Comparison of ENCODE assay signal across 14 cellular contexts in genomic region chr1:157551694-157552693, GRCh38. TPM values are rescaled to one million over a fixed set of nuclear protein-coding genes. Genes with fewer than 3 reads are reported as not detected.
A peak's percentile ranks its signal among the peaks of the same experiment; 100 is the strongest.
DNase-seq lines count a peak whose midpoint lies in the region; ATAC-seq, FAIRE-seq and TF ChIP-seq lines count a peak whose summit lies in the region.
"Had no signal": no experiment of that assay in that cellular context is flagged by ENCODE, and none has a peak within 500 bp of the region (broad histone marks: within the 10 kb centered on the region; RNA-seq: fewer than 3 reads in every experiment).

Gene FCRL5, minus strand, starts transcription at chr1:157552515. Its CDS starts 153 bp downstream, at chr1:157552362.

- peak within 1 kb of the TSS; percentile 75 for H3K9ac ChIP-seq in SU-DHL-6 (ENCODE audit: low read length)

- no peak within 1 kb of the TSS for H3K27ac Mint-ChIP-seq in activated CD8-positive, alpha-beta T cell treated with anti-CD3 and anti-CD28 coated beads, Interleukin-2, amount 10 ng/mL, durations not matched to agents 7 days and 5 days
- H3K27ac Mint-ChIP-seq in type B pancreatic cell, result no peak within 1 kb of the TSS
- H3K27ac Mint-ChIP-seq: immature natural killer cell had no signal

- H3K4me3 ChIP-seq in SU-DHL-6 (ENCODE audit: insufficient read depth, low read length, poor library complexity, severe bottlenecking), result peak within 1 kb of the TSS; percentile 78
- no peak within 1 kb of the TSS for H3K4me3 ChIP-seq in BE2C (ENCODE audit: low read depth, low read length)
- H3K4me3 ChIP-seq: body of pancreas had no signal

- peaks cover 11% of the 10 kb centered on the region; the same call in 1 of the 2 replicates for H3F3A ChIP-seq in SU-DHL-6 (ENCODE audit: insufficient read depth)

- peaks cover 6% of the 10 kb centered on the region; the same call in 1 of the 2 replicates for H3K79me2 ChIP-seq in SU-DHL-6 (ENCODE audit: insufficient read depth, low read length)

- CTCF ChIA-PET in activated CD8-positive, alpha-beta T cell treated with anti-CD3 and anti-CD28 coated beads, Interleukin-2, amount 10 ng/mL, durations not matched to agents 7 days and 5 days (lab: Charles Lee), result no interaction called here

- ATAC-seq in HG03064 (IDR thresholded peaks at IDR 0.05; ENCODE audit: low read depth, unreplicated experiment), result peak; percentile 82
- ATAC-seq in activated CD8-positive, alpha-beta T cell treated with anti-CD3 and anti-CD28 coated beads, Interleukin-2, amount 10 ng/mL, durations not matched to agents 7 days and 5 days, result no peak
- ATAC-seq: body of pancreas had no signal

- no peaks in the 10 kb centered on the region for H3K36me3 Mint-ChIP-seq in activated CD8-positive, alpha-beta T cell treated with anti-CD3 and anti-CD28 coated beads, Interleukin-2, amount 10 ng/mL, durations not matched to agents 7 days and 5 days (ENCODE audit: low read depth)
- no peaks in the 10 kb centered on the region for H3K36me3 Mint-ChIP-seq in type B pancreatic cell
- H3K36me3 Mint-ChIP-seq: immature natural killer cell had no signal

- DNase-seq in GM18507 (ENCODE audit: extremely low spot score, insufficient read length, low read depth) (no peak), GM20000 (ENCODE audit: low spot score) (peak; percentile 27), GF-D8 (lab: John Stamatoyannopoulos, UW) (no peak), BE2C (no peak), type B pancreatic cell (ENCODE audit: extremely low spot score, unreplicated experiment) (no peak)
- DNase-seq in activated CD8-positive, alpha-beta T cell treated with anti-CD3 and anti-CD28 coated beads, Interleukin-2, amount 10 ng/mL, durations not matched to agents 7 days and 5 days, result no peak
- DNase-seq: body of pancreas; immature natural killer cell; IMR-90; nucleus accumbens; stimulated activated CD4-positive, alpha-beta T cell treated with anti-CD3 and anti-CD28 coated beads, Interleukin-4, amount 100 ng/mL, for 4 hours; trophoblast cell had no signal

- no peaks in the 10 kb centered on the region for H3K9me2 ChIP-seq in SU-DHL-6 (replicated peaks; ENCODE audit: insufficient read depth, low read length)

- H3K27ac ChIP-seq in SU-DHL-6 (ENCODE audit: low read depth, low read length), result peak within 1 kb of the TSS; percentile 77
- H3K27ac ChIP-seq: body of pancreas had no signal

- H3K36me3 ChIP-seq in SU-DHL-6 (ENCODE audit: low read length), result no peaks in the 10 kb centered on the region
- H3K36me3 ChIP-seq in BE2C, result no peaks in the 10 kb centered on the region

- H3K4me1 Mint-ChIP-seq in activated CD8-positive, alpha-beta T cell treated with anti-CD3 and anti-CD28 coated beads, Interleukin-2, amount 10 ng/mL, durations not matched to agents 7 days and 5 days (ENCODE audit: low read depth), result peaks cover 4% of the 10 kb centered on the region
- no peaks in the 10 kb centered on the region for H3K4me1 Mint-ChIP-seq in type B pancreatic cell (ENCODE audit: unreplicated experiment)
- H3K4me1 Mint-ChIP-seq: immature natural killer cell had no signal

- peak within 1 kb of the TSS; percentile 61 for H2AFZ ChIP-seq in SU-DHL-6 (ENCODE audit: low read depth, low read length, severe bottlenecking)

- H3K27me3 ChIP-seq in SU-DHL-6 (ENCODE audit: low read length) (no peaks in the 10 kb centered on the region), BE2C (no peaks in the 10 kb centered on the region)
- H3K27me3 ChIP-seq: body of pancreas had no signal

- no peak within 1 kb of the TSS for H3K4me3 Mint-ChIP-seq in activated CD8-positive, alpha-beta T cell treated with anti-CD3 and anti-CD28 coated beads, Interleukin-2, amount 10 ng/mL, durations not matched to agents 7 days and 5 days
- no peak within 1 kb of the TSS for H3K4me3 Mint-ChIP-seq in type B pancreatic cell
- H3K4me3 Mint-ChIP-seq: immature natural killer cell had no signal

- POLR2A ChIA-PET in activated CD8-positive, alpha-beta T cell treated with anti-CD3 and anti-CD28 coated beads, Interleukin-2, amount 10 ng/mL, durations not matched to agents 7 days and 5 days (lab: Charles Lee), result no interaction called here

- H4K20me1 ChIP-seq in SU-DHL-6 (ENCODE audit: low read depth, low read length), result no peaks in the 10 kb centered on the region

- H3K27me3 Mint-ChIP-seq in activated CD8-positive, alpha-beta T cell treated with anti-CD3 and anti-CD28 coated beads, Interleukin-2, amount 10 ng/mL, durations not matched to agents 7 days and 5 days (ENCODE audit: low read depth), result peaks cover 9% of the 10 kb centered on the region
- H3K27me3 Mint-ChIP-seq in type B pancreatic cell, result no peaks in the 10 kb centered on the region

- H3K9me3 ChIP-seq in SU-DHL-6 (ENCODE audit: insufficient read depth, low read length) (no peaks in the 10 kb centered on the region), BE2C (no peaks in the 10 kb centered on the region)
- H3K9me3 ChIP-seq: body of pancreas had no signal

- H3K4me2 ChIP-seq in SU-DHL-6 (ENCODE audit: low read depth, low read length, poor library complexity, severe bottlenecking), result peak within 1 kb of the TSS; percentile 90

- TF ChIP-seq CTCF in GM20000 (IDR thresholded peaks at IDR 0.05; ENCODE audit: extremely low read depth, missing control alignments) (no peak), SU-DHL-6 (IDR thresholded peaks at IDR 0.05; ENCODE audit: insufficient read depth, low read length, poor library complexity, severe bottlenecking) (no peak), BE2C (IDR thresholded peaks at IDR 0.05; ENCODE audit: low read depth, low read length) (no peak), type B pancreatic cell (conservative IDR thresholded peaks at IDR 0.05) (no peak)

- peak; percentile 88 for FAIRE-seq in GM18507 (lab: Jason Lieb, UNC)

- no peaks in the 10 kb centered on the region for H3K4me1 ChIP-seq in BE2C
- H3K4me1 ChIP-seq: body of pancreas had no signal

- H3K9me3 Mint-ChIP-seq in activated CD8-positive, alpha-beta T cell treated with anti-CD3 and anti-CD28 coated beads, Interleukin-2, amount 10 ng/mL, durations not matched to agents 7 days and 5 days (ENCODE audit: insufficient read depth), result no peaks in the 10 kb centered on the region
- no peaks in the 10 kb centered on the region for H3K9me3 Mint-ChIP-seq in type B pancreatic cell
- H3K9me3 Mint-ChIP-seq: immature natural killer cell had no signal

RNA-seq across cellular contexts. Expression of gene FCRL5, which starts in this region (rescaled TPM):
- total RNA-seq in activated CD8-positive, alpha-beta T cell treated with anti-CD3 and anti-CD28 coated beads, Interleukin-2, amount 10 ng/mL, durations not matched to agents 7 days and 5 days, result under 1 TPM; 0.10 to 0.11 TPM
- polyA plus RNA-seq in BE2C (2012; ENCODE audit: insufficient read depth, insufficient read length, low read depth), result not detected
- 0.24 TPM in 1 of 2 replicates, not detected in the other for total RNA-seq in type B pancreatic cell (ENCODE audit: low replicate concordance)
- total RNA-seq: IMR-90 had no signal
- polyA plus RNA-seq: IMR-90 had no signal
